Comparison of ENCODE assay signal across 19 cellular contexts in the genomic region with DNA sequence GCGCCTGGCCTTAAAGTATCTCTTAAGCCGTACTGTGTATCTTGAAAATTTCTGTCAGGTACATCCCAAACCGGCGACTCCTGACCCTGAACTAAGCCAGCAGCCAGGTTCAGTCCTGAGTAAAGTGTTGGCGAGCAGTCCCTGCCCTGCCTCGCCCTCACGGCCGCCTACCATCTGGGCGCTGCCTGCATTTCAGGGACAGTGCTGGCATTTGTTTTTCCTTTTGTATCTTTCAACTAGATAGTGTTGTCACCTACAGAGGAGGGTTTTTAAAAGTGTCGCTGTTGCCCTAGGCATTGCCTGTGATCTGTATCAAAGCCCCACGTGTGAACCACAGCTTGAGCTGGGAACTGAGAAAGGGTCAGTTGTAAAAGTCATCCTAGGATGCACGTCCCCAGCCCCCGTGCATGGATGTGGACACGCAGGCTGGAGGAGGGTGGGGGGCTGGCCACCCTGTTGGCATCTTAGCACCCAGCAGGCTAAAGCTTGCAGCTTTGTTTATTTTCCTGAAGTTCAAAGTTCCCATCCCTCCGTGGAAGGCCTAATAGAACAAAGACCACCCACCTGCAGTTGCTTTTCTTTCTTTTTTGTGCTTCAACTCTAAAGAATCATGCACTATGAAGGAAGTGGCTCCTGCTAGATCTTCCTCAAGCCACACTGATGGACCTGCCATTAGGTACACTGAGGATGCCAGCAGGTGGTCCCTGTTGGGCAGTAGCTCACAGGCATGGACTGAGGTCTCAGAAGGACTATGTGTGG.
DNase-seq lines count a peak whose midpoint lies in the region; ATAC-seq, FAIRE-seq and TF ChIP-seq lines count a peak whose summit lies in the region.
"Had no signal": no experiment of that assay in that cellular context is flagged by ENCODE, and none has a peak within 500 bp of the region (broad histone marks: within the 10 kb centered on the region; RNA-seq: fewer than 3 reads in every experiment).

No MANE protein-coding gene starts in this region.

- H3K79me2 ChIP-seq in HCT116 (ENCODE audit: insufficient read depth, low read length) (no peaks in the 10 kb centered on the region), HepG2 (ENCODE audit: insufficient read depth, low read length) (no peaks in the 10 kb centered on the region)

- TF ChIP-seq CTCF in HCT116 (IDR thresholded peaks at IDR 0.05 in 2 of 3, conservative IDR thresholded peaks at IDR 0.05 in 1 of 3; ENCODE audit: borderline replicate concordance in 1 of 3, insufficient read depth in 1 of 3, low read depth in 2 of 3, low read length in 2 of 3) (no peak), HepG2 (CRISPR knock-in tag; IDR thresholded peaks at IDR 0.05) (peak; percentile 36), breast epithelium (IDR thresholded peaks at IDR 0.05) (no peak)

- H4K20me1 ChIP-seq in HCT116 (ENCODE audit: insufficient read depth) (no peaks in the 10 kb centered on the region), HepG2 (ENCODE audit: insufficient read depth, low read length) (no peaks in the 10 kb centered on the region)

- RAD21 ChIA-PET in HCT116 (lab: Charles Lee; ENCODE audit: low non-redundant PET in 1 of 2, low total read pairs in 2 of 2, uncharacterized antibody in 2 of 2, unreplicated experiment in 2 of 2) = no interaction called here

- in situ Hi-C loops in HepG2 (cut with HindIII; ENCODE audit: extremely low pct_ligation_motif_present, low pct_unique_long_range_greater_than_20kb) = no loop called here

- ATAC-seq in HCT116 (no peak; the same call in 1 of the 2 replicates), HepG2 (peak; percentile 52), GM19463 (IDR thresholded peaks at IDR 0.05; ENCODE audit: unreplicated experiment) (no peak)

- no peaks in the 10 kb centered on the region for H3K9me2 ChIP-seq in HCT116 (ENCODE audit: insufficient read depth)

- POLR2A ChIA-PET in HCT116 (lab: Charles Lee) (no interaction called here), HepG2 (lab: Yijun Ruan, JAX) (interaction anchor here (1.2 to 11.0 kb wide), 7 partner anchors 10 to 195 kb away, joined by 3 to 186 read pairs (median 7); no protein-coding TSS in a partner anchor)

- no peak for FAIRE-seq in HepG2 (lab: Jason Lieb, UNC)
- FAIRE-seq: D721Med, GM12891 had no signal

- BruUV-seq in HCT116 (replicated peaks; lab: Mats Ljungman, UMichigan) = no TSS peak
- BruUV-seq in HepG2 (replicated peaks; lab: Mats Ljungman, UMichigan) = no TSS peak

- TF ChIP-seq POLR2A in HCT116 (IDR thresholded peaks at IDR 0.05; ENCODE audit: borderline replicate concordance, extremely low read depth, insufficient read depth, insufficient read length) (no peak), HepG2 (IDR thresholded peaks at IDR 0.05; ENCODE audit: insufficient read depth in 1 of 2, low read depth in 2 of 2, low read length in 2 of 2) (no peak; a peak in 1 of 4 replicates), breast epithelium (IDR thresholded peaks at IDR 0.05) (no peak)

- H3K9ac ChIP-seq in HCT116 (ENCODE audit: low read length) (no peak overlapping the region), HepG2 (ENCODE audit: insufficient read depth, low read depth, low read length) (peak overlapping the region; percentile 3; the same call in 1 of the 2 replicates)

- intact Hi-C loops in HCT116 (cut with micrococcal nuclease) (no loop called here), HepG2 (cut with micrococcal nuclease; ENCODE audit: unreplicated experiment) (loop anchor here (1.0 to 5.0 kb wide), 2 partner anchors 14 to 135 kb away; partner anchors contain the start of gene ZDHHC14), breast epithelium (cut with DNase I; ENCODE audit: low total_unique reads) (no loop called here)

- H3K4me2 ChIP-seq in HCT116 (ENCODE audit: low read length) (peak overlapping the region; percentile 84), HepG2 (ENCODE audit: low read depth, low read length) (peak overlapping the region; percentile 71)

- H3K27me3 ChIP-seq in HCT116 (ENCODE audit: insufficient read depth, low read length) = no peaks in the 10 kb centered on the region
- no peaks in the 10 kb centered on the region for H3K27me3 ChIP-seq in HepG2 (ENCODE audit: control insufficient read depth in 1 of 2, insufficient read depth in 2 of 2, low read length in 2 of 2)
- no peaks in the 10 kb centered on the region for H3K27me3 ChIP-seq in breast epithelium

- WGBS in HepG2 (ENCODE audit: low lambda C conversion rate) = 37% methylated on average over 12 of the region's 15 CpGs

- no peaks in the 10 kb centered on the region for H3K9me3 ChIP-seq in HCT116 (ENCODE audit: control insufficient read depth in 1 of 2, insufficient read depth in 1 of 2, low read depth in 1 of 2, low read length in 2 of 2)
- H3K9me3 ChIP-seq in HepG2 (ENCODE audit: low read length) = no peaks in the 10 kb centered on the region
- no peaks in the 10 kb centered on the region for H3K9me3 ChIP-seq in breast epithelium

- DNase-seq in HCT116 (ENCODE audit: low read depth, low spot score) (no peak), cerebellum (ENCODE audit: low spot score) (peak; percentile 53), HepG2 (ENCODE audit: low spot score) (peak; percentile 54), NCI-H345 (lab: John Stamatoyannopoulos, UW) (no peak), AML-193 (lab: John Stamatoyannopoulos, UW) (no peak), breast epithelium (ENCODE audit: low spot score in 2 of 2) (no peak)
- DNase-seq: GF-D8, Kasumi-1, NCI-H1105, NCI-H1436 treated with DMSO at 0.1 percent for 48 hours, NCI-H187 treated with DMSO at 0.1 percent for 48 hours, NCI-H524 treated with DMSO at 0.1 percent for 48 hours, NCI-H82, Right ventricle myocardium superior, RPMI8226, T-helper 1 cell had no signal

- CTCF ChIA-PET in HCT116 (lab: Charles Lee) = no interaction called here
- CTCF ChIA-PET in HepG2 (lab: Yijun Ruan, JAX; ENCODE audit: low intra/inter-chr PET ratio, low total read pairs) = no interaction called here

- peak in 1 of 2 experiments; percentile 61; a peak in 1 of 4 replicates for TF ChIP-seq EP300 in HepG2 (IDR thresholded peaks at IDR 0.05; ENCODE audit: low read depth in 2 of 2, low read length in 2 of 2)
- no peak for TF ChIP-seq EP300 in HepG2 (CRISPR knock-in tag; IDR thresholded peaks at IDR 0.05; ENCODE audit: borderline replicate concordance)

- TF ChIP-seq RAD21 in HCT116 (IDR thresholded peaks at IDR 0.05; ENCODE audit: low read depth) = no peak
- no peak for TF ChIP-seq RAD21 in HepG2 (CRISPR knock-in tag; IDR thresholded peaks at IDR 0.05)

- H3K4me1 ChIP-seq in HCT116 (ENCODE audit: control insufficient read depth in 1 of 2, insufficient read depth in 2 of 2, low read length in 2 of 2) (peaks cover 15 to 47% of the 10 kb centered on the region in 2 experiments), HepG2 (ENCODE audit: insufficient read depth, low read length) (peaks cover 92% of the 10 kb centered on the region), breast epithelium (no peaks in the 10 kb centered on the region)

- H3K4me3 ChIP-seq in HCT116 (replicated peaks in 1 of 2; ENCODE audit: low read depth in 1 of 2, low read length in 2 of 2) (no peak overlapping the region), HepG2 (replicated peaks in 1 of 3; ENCODE audit: insufficient read depth in 1 of 3, low read depth in 2 of 3, low read length in 3 of 3) (peak overlapping the region; percentile 5 to 44 (median 15); a peak in 3 of 6 replicates), breast epithelium (no peak overlapping the region)

- no peak overlapping the region for H2AFZ ChIP-seq in HCT116 (ENCODE audit: low read depth, low read length, poor library complexity, severe bottlenecking)
- no peak overlapping the region for H2AFZ ChIP-seq in HepG2 (ENCODE audit: low read length)

- H3K36me3 ChIP-seq in HCT116 (ENCODE audit: control insufficient read depth in 1 of 2, insufficient read depth in 2 of 2, low read length in 2 of 2) (no peaks in the 10 kb centered on the region), HepG2 (replicated peaks in 1 of 2; ENCODE audit: control insufficient read depth in 1 of 2, insufficient read depth in 2 of 2, low read length in 2 of 2) (no peaks in the 10 kb centered on the region), breast epithelium (no peaks in the 10 kb centered on the region)

- no peak overlapping the region for H3K27ac ChIP-seq in HCT116 (ENCODE audit: low read depth, low read length)
- H3K27ac ChIP-seq in HepG2 (ENCODE audit: extremely low read length, insufficient read depth, low read length) = peak overlapping the region; percentile 63
- H3K27ac ChIP-seq in breast epithelium = no peak overlapping the region

TF ChIP-seq in HCT116, 20 proteins besides CTCF, POLR2A, EP300 and RAD21 (continues in another document):
- TF ChIP-seq EGR1 (IDR thresholded peaks at IDR 0.05; ENCODE audit: low read depth) (no peak), EZH2phosphoT487 (IDR thresholded peaks at IDR 0.05; ENCODE audit: borderline replicate concordance) (no peak), SP1 (IDR thresholded peaks at IDR 0.05; ENCODE audit: low read depth) (no peak), ZFX (IDR thresholded peaks at IDR 0.05) (no peak), ZNF274 (IDR thresholded peaks at IDR 0.05; ENCODE audit: low read depth, low read length) (no peak), FOSL1 (IDR thresholded peaks at IDR 0.05; ENCODE audit: low read depth) (no peak), SRF (IDR thresholded peaks at IDR 0.05; ENCODE audit: low read depth) (no peak)
- TF ChIP-seq, protein P1, sequence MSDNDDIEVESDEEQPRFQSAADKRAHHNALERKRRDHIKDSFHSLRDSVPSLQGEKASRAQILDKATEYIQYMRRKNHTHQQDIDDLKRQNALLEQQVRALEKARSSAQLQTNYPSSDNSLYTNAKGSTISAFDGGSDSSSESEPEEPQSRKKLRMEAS (IDR thresholded peaks at IDR 0.05) = no peak

TF ChIP-seq in HepG2, 621 proteins besides CTCF, POLR2A, EP300 and RAD21 (continues in another document):
- TF ChIP-seq, protein P2, sequence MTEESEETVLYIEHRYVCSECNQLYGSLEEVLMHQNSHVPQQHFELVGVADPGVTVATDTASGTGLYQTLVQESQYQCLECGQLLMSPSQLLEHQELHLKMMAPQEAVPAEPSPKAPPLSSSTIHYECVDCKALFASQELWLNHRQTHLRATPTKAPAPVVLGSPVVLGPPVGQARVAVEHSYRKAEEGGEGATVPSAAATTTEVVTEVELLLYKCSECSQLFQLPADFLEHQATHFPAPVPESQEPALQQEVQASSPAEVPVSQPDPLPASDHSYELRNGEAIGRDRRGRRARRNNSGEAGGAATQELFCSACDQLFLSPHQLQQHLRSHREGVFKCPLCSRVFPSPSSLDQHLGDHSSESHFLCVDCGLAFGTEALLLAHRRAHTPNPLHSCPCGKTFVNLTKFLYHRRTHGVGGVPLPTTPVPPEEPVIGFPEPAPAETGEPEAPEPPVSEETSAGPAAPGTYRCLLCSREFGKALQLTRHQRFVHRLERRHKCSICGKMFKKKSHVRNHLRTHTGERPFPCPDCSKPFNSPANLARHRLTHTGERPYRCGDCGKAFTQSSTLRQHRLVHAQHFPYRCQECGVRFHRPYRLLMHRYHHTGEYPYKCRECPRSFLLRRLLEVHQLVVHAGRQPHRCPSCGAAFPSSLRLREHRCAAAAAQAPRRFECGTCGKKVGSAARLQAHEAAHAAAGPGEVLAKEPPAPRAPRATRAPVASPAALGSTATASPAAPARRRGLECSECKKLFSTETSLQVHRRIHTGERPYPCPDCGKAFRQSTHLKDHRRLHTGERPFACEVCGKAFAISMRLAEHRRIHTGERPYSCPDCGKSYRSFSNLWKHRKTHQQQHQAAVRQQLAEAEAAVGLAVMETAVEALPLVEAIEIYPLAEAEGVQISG (CRISPR knock-in tag; IDR thresholded peaks at IDR 0.05) = peak; percentile 63
- TF ChIP-seq ZNF749 (CRISPR knock-in tag; IDR thresholded peaks at IDR 0.05; ENCODE audit: borderline replicate concordance) = no peak

Comparison
In these comparisons a context has a peak if more than half of its experiments do, and no peak if none do; other contexts are left out.
1. DNase-seq: peak in cerebellum (single experiment) and HepG2 (single experiment); none in HCT116 (single experiment), NCI-H345 (single experiment), AML-193 (0 of 2) and breast epithelium (0 of 2).
2. H3K4me3 ChIP-seq: peak in HepG2 (3 of 3); none in HCT116 (0 of 2) and breast epithelium (0 of 3).